15 cellular contexts compared by ENCODE assay signal in genomic region chr13:98311200-98311548, GRCh38.
"Had no signal": no experiment of that assay in that cellular context is flagged by ENCODE, and none has a peak within 500 bp of the region (broad histone marks: within the 10 kb centered on the region; RNA-seq: fewer than 3 reads in every experiment).

No MANE protein-coding gene starts in this region.

- H3K27ac ChIP-seq: heart left ventricle, neutrophil, right atrium auricular region, tibial nerve had no signal

- H3K27me3 ChIP-seq: heart left ventricle, neutrophil, right atrium auricular region, tibial nerve had no signal

- H3K36me3 ChIP-seq: heart left ventricle, neutrophil, right atrium auricular region, tibial nerve had no signal

- H3K4me3 ChIP-seq: heart left ventricle, right atrium auricular region, smooth muscle cell, tibial nerve had no signal

- DNase-seq: activated CD4-positive, alpha-beta T cell treated with anti-CD3 and anti-CD28 coated beads, Interleukin-2, amount 50 U/mL, for 4 hours; activated CD4-positive, CD25-positive, alpha-beta regulatory T cell treated with anti-CD3 and anti-CD28 coated beads, Interleukin-2, amount 50 U/mL, for 72 hours; activated gamma-delta T cell treated with Interleukin-2 at 50 U/mL for 16 hours; activated naive CD8-positive, alpha-beta T cell treated with anti-CD3 and anti-CD28 coated beads, Interleukin-2, amount 10 ng/mL, durations not matched to agents 7 days and 5 days; activated T-cell treated with anti-CD3 and anti-CD28 coated beads, Interleukin-2, amount 50 U/mL, for 4 hours; aorta; foreskin melanocyte; heart left ventricle; left ventricle myocardium superior; posterior cingulate gyrus had no signal

- H3K4me2 ChIP-seq: smooth muscle cell had no signal

- H3K9me3 ChIP-seq: heart left ventricle, neutrophil, right atrium auricular region, tibial nerve had no signal

- H3K9me3 Mint-ChIP-seq: activated naive CD8-positive, alpha-beta T cell treated with anti-CD3 and anti-CD28 coated beads, Interleukin-2, amount 10 ng/mL, durations not matched to agents 7 days and 5 days; activated T-cell treated with anti-CD3 and anti-CD28 coated beads, Interleukin-2, amount 50 U/mL, for 4 hours; stimulated activated effector memory CD8-positive, alpha-beta T cell treated with anti-CD3 and anti-CD28 coated beads, Interleukin-12 subunit alpha, Interleukin-12 subunit beta, amount 100 ng/mL, for 72 hours had no signal

- H3K27ac Mint-ChIP-seq: activated naive CD8-positive, alpha-beta T cell treated with anti-CD3 and anti-CD28 coated beads, Interleukin-2, amount 10 ng/mL, durations not matched to agents 7 days and 5 days; stimulated activated effector memory CD8-positive, alpha-beta T cell treated with anti-CD3 and anti-CD28 coated beads, Interleukin-12 subunit alpha, Interleukin-12 subunit beta, amount 100 ng/mL, for 72 hours had no signal

- H3K4me1 Mint-ChIP-seq: activated naive CD8-positive, alpha-beta T cell treated with anti-CD3 and anti-CD28 coated beads, Interleukin-2, amount 10 ng/mL, durations not matched to agents 7 days and 5 days; stimulated activated effector memory CD8-positive, alpha-beta T cell treated with anti-CD3 and anti-CD28 coated beads, Interleukin-12 subunit alpha, Interleukin-12 subunit beta, amount 100 ng/mL, for 72 hours had no signal

- H3K4me3 Mint-ChIP-seq: activated naive CD8-positive, alpha-beta T cell treated with anti-CD3 and anti-CD28 coated beads, Interleukin-2, amount 10 ng/mL, durations not matched to agents 7 days and 5 days; activated T-cell treated with anti-CD3 and anti-CD28 coated beads, Interleukin-2, amount 50 U/mL, for 4 hours; stimulated activated effector memory CD8-positive, alpha-beta T cell treated with anti-CD3 and anti-CD28 coated beads, Interleukin-12 subunit alpha, Interleukin-12 subunit beta, amount 100 ng/mL, for 72 hours had no signal

- ATAC-seq: activated T-cell treated with anti-CD3 and anti-CD28 coated beads, Interleukin-2, amount 50 U/mL, for 4 hours; heart left ventricle; left ventricle myocardium superior; stimulated activated effector memory CD8-positive, alpha-beta T cell treated with anti-CD3 and anti-CD28 coated beads, Interleukin-12 subunit alpha, Interleukin-12 subunit beta, amount 100 ng/mL, for 72 hours had no signal

- H3K36me3 Mint-ChIP-seq: activated naive CD8-positive, alpha-beta T cell treated with anti-CD3 and anti-CD28 coated beads, Interleukin-2, amount 10 ng/mL, durations not matched to agents 7 days and 5 days; stimulated activated effector memory CD8-positive, alpha-beta T cell treated with anti-CD3 and anti-CD28 coated beads, Interleukin-12 subunit alpha, Interleukin-12 subunit beta, amount 100 ng/mL, for 72 hours had no signal
